1 cellular context compared by ENCODE assay signal in the genomic region with DNA sequence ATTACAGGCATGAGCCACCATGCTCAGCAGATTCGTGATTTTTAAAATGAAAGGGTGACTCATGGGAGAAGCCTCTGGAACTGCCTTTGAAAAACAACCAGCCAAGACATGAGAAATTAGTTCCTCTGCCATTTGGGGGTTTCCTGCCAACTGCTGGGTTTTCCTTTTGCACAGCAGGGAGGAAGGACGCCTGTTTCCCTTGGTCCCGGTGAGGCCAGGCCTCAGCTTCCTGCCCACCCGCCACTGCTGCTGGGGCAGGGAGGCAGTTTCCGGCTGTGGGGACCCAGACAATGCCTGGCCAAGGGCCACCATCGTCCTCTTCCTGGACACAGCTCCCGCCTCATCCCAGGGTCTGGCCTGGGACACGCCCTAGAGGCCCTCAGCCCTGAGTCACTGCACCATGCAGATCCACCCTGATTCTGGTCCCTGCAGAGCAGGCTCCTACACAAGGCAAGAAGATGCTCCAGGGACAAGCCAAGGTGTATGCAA.
TF ChIP-seq lines count a peak whose summit lies in the region.

No MANE protein-coding gene starts in this region.

TF ChIP-seq in GM23338, 12 proteins besides CTCF, POLR2A, EP300 and RAD21 (continued from another document):
- TF ChIP-seq, protein P1, sequence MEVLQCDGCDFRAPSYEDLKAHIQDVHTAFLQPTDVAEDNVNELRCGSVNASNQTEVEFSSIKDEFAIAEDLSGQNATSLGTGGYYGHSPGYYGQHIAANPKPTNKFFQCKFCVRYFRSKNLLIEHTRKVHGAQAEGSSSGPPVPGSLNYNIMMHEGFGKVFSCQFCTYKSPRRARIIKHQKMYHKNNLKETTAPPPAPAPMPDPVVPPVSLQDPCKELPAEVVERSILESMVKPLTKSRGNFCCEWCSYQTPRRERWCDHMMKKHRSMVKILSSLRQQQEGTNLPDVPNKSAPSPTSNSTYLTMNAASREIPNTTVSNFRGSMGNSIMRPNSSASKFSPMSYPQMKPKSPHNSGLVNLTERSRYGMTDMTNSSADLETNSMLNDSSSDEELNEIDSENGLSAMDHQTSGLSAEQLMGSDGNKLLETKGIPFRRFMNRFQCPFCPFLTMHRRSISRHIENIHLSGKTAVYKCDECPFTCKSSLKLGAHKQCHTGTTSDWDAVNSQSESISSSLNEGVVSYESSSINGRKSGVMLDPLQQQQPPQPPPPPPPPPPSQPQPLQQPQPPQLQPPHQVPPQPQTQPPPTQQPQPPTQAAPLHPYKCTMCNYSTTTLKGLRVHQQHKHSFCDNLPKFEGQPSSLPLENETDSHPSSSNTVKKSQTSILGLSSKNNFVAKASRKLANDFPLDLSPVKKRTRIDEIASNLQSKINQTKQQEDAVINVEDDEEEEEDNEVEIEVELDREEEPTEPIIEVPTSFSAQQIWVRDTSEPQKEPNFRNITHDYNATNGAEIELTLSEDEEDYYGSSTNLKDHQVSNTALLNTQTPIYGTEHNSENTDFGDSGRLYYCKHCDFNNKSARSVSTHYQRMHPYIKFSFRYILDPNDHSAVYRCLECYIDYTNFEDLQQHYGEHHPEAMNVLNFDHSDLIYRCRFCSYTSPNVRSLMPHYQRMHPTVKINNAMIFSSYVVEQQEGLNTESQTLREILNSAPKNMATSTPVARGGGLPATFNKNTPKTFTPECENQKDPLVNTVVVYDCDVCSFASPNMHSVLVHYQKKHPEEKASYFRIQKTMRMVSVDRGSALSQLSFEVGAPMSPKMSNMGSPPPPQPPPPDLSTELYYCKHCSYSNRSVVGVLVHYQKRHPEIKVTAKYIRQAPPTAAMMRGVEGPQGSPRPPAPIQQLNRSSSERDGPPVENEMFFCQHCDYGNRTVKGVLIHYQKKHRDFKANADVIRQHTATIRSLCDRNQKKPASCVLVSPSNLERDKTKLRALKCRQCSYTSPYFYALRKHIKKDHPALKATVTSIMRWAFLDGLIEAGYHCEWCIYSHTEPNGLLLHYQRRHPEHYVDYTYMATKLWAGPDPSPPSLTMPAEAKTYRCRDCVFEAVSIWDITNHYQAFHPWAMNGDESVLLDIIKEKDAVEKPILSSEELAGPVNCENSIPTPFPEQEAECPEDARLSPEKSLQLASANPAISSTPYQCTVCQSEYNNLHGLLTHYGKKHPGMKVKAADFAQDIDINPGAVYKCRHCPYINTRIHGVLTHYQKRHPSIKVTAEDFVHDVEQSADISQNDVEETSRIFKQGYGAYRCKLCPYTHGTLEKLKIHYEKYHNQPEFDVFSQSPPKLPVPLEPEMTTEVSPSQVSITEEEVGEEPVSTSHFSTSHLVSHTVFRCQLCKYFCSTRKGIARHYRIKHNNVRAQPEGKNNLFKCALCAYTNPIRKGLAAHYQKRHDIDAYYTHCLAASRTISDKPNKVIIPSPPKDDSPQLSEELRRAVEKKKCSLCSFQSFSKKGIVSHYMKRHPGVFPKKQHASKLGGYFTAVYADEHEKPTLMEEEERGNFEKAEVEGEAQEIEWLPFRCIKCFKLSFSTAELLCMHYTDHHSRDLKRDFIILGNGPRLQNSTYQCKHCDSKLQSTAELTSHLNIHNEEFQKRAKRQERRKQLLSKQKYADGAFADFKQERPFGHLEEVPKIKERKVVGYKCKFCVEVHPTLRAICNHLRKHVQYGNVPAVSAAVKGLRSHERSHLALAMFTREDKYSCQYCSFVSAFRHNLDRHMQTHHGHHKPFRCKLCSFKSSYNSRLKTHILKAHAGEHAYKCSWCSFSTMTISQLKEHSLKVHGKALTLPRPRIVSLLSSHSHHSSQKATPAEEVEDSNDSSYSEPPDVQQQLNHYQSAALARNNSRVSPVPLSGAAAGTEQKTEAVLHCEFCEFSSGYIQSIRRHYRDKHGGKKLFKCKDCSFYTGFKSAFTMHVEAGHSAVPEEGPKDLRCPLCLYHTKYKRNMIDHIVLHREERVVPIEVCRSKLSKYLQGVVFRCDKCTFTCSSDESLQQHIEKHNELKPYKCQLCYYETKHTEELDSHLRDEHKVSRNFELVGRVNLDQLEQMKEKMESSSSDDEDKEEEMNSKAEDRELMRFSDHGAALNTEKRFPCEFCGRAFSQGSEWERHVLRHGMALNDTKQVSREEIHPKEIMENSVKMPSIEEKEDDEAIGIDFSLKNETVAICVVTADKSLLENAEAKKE (CRISPR knock-in tag; IDR thresholded peaks at IDR 0.05), result no peak
- TF ChIP-seq EZH2phosphoT487 (IDR thresholded peaks at IDR 0.05; ENCODE audit: unreplicated experiment) (no peak), ZNF331 (CRISPR knock-in tag; IDR thresholded peaks at IDR 0.05; ENCODE audit: low read depth) (no peak), EZH2 (IDR thresholded peaks at IDR 0.05; ENCODE audit: low read depth, unreplicated experiment) (no peak), ZNF114 (CRISPR knock-in tag; IDR thresholded peaks at IDR 0.05) (no peak), NANOG (IDR thresholded peaks at IDR 0.05; ENCODE audit: borderline replicate concordance) (no peak), STAT1 (IDR thresholded peaks at IDR 0.05; ENCODE audit: unreplicated experiment) (no peak), JUNB (IDR thresholded peaks at IDR 0.05; ENCODE audit: unreplicated experiment) (no peak), ETS1 (IDR thresholded peaks at IDR 0.05) (no peak), REST (IDR thresholded peaks at IDR 0.05; ENCODE audit: unreplicated experiment) (no peak)
